Comparison of ENCODE assay signal across 1 cellular context in genomic region chr2:11748018-11748860, GRCh38.
TF ChIP-seq lines count a peak whose summit lies in the region.

No MANE protein-coding gene starts in this region.

TF ChIP-seq in WTC11, 78 proteins besides CTCF, POLR2A, EP300 and RAD21 (continued from another document):
- TF ChIP-seq, protein P1, sequence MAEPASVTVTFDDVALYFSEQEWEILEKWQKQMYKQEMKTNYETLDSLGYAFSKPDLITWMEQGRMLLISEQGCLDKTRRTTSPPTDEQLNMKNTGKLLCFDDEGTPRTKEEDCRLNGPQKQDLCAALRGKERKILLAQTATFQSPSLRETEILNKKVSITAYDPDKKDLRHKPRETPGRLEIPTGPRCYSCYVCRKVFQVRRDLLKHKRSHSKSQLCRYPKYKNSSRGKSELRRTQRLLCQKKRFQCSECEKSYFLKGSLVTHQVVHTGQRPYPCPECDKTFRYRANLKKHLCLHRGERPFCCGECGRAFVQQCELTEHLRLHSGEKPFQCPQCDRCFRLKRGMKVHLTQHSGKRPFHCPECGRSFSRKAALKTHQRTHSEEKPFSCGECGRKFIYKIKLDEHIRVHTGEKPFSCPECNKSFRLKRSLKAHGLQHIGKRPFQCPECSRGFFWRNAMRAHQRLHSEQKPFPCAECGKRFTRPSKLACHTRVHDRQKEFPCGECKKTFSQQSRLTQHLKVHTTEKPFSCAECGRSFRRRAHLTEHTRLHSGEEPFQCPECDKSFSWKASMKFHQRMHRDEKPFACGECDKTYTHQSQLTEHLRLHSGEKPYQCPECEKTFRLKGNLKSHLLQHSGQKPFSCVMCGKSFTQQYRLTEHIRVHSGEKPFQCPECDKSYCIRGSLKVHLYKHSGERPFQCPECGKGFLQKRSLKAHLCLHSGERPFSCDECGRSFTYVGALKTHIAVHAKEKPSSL (CRISPR knock-in tag; conservative IDR thresholded peaks at IDR 0.05) = no peak
TF ChIP-seq in WTC11: peak in this region for 0.
